In genomic region chr16:85350146-85350728, GRCh38 we compare ENCODE assay signal across 11 cellular contexts.
DNase-seq lines count a peak whose midpoint lies in the region; ATAC-seq, FAIRE-seq and TF ChIP-seq lines count a peak whose summit lies in the region.
"Had no signal": no experiment of that assay in that cellular context is flagged by ENCODE, and none has a peak within 500 bp of the region (broad histone marks: within the 10 kb centered on the region; RNA-seq: fewer than 3 reads in every experiment).

No MANE protein-coding gene starts in this region.

- DNase-seq in NCI-H1092 treated with DMSO at 0.1 percent for 48 hours (lab: John Stamatoyannopoulos, UW) = peak; percentile 64
- DNase-seq in NCI-H1092 (lab: John Stamatoyannopoulos, UW) = no peak
- DNase-seq in WTC11 (ENCODE audit: low spot score) = no peak
- DNase-seq in keratinocyte (ENCODE audit: low read depth, low spot score) = no peak
- no peak for DNase-seq in testis
- no peak for DNase-seq in NCI-H82 (lab: John Stamatoyannopoulos, UW)
- DNase-seq in mucosa of descending colon = no peak
- DNase-seq: activated effector memory CD4-positive, alpha-beta T cell treated with anti-CD3 and anti-CD28 coated beads, Interleukin-2, amount 50 U/mL, for 16 hours had no signal

- peaks cover 3% of the 10 kb centered on the region for H4K20me1 ChIP-seq in keratinocyte (ENCODE audit: control insufficient read depth, extremely low read depth, insufficient read depth, low read length)

- H3K27ac ChIP-seq in keratinocyte (ENCODE audit: control insufficient read depth, insufficient read depth, low read length) (no peak overlapping the region), testis (peak overlapping the region; percentile 10 to 56)

- intact Hi-C loops in testis (cut with DNase I; ENCODE audit: low total_unique reads) = no loop called here
- intact Hi-C loops in mucosa of descending colon (cut with DNase I, micrococcal nuclease) = no loop called here

- H3K79me2 ChIP-seq in keratinocyte (ENCODE audit: control insufficient read depth, insufficient read depth, low read length) = no peaks in the 10 kb centered on the region

- no peak overlapping the region for H3K4me3 Mint-ChIP-seq in WTC11

- no peak overlapping the region for H3K9ac ChIP-seq in keratinocyte (ENCODE audit: control insufficient read depth, extremely low read depth, insufficient read depth, low read length)

- H3K9me1 ChIP-seq in keratinocyte (ENCODE audit: control insufficient read depth, extremely low read depth, insufficient read depth, low read length) = no peaks in the 10 kb centered on the region

- H3K4me3 ChIP-seq in keratinocyte (ENCODE audit: control insufficient read depth in 2 of 3, extremely low read depth in 1 of 3, insufficient read depth in 2 of 3, low read depth in 1 of 3, low read length in 3 of 3) (no peak overlapping the region), testis (no peak overlapping the region), mucosa of descending colon (no peak overlapping the region)

- no peak for TF ChIP-seq CTCF in WTC11 (IDR thresholded peaks at IDR 0.05)
- no peak for TF ChIP-seq CTCF in keratinocyte (optimal IDR thresholded peaks at IDR 0.05 in 1 of 3, IDR thresholded peaks at IDR 0.05 in 1 of 3, conservative IDR thresholded peaks at IDR 0.05 in 1 of 3; ENCODE audit: extremely low read depth in 1 of 3, insufficient read depth in 2 of 3, low read length in 3 of 3)
- TF ChIP-seq CTCF in testis (IDR thresholded peaks at IDR 0.05) = no peak
- TF ChIP-seq CTCF in mucosa of descending colon (IDR thresholded peaks at IDR 0.05) = no peak

- no peaks in the 10 kb centered on the region for H3K36me3 ChIP-seq in keratinocyte (ENCODE audit: control insufficient read depth in 2 of 2, extremely low read depth in 1 of 2, insufficient read depth in 2 of 2, low read length in 2 of 2)
- no peaks in the 10 kb centered on the region for H3K36me3 ChIP-seq in testis (ENCODE audit: low read depth, missing control alignments)
- no peaks in the 10 kb centered on the region for H3K36me3 ChIP-seq in mucosa of descending colon (ENCODE audit: low read depth)

- H3K4me2 ChIP-seq in keratinocyte (ENCODE audit: control insufficient read depth, extremely low read depth, insufficient read depth, low read depth, low read length) = no peak overlapping the region

- dilution Hi-C loops in keratinocyte (cut with MboI; ENCODE audit: extremely low pct_ligation_motif_present, low sequenced_read_pairs) = no loop called here

- POLR2A ChIA-PET in WTC11 (lab: Charles Lee) = no interaction called here

- H2AFZ ChIP-seq in keratinocyte (ENCODE audit: control insufficient read depth, low read length) = no peak overlapping the region

- H3K4me1 Mint-ChIP-seq in WTC11 = peaks cover 23% of the 10 kb centered on the region

- peaks cover 19% of the 10 kb centered on the region for H3K27me3 ChIP-seq in keratinocyte (ENCODE audit: control insufficient read depth, extremely low read depth, insufficient read depth, low read length)
- H3K27me3 ChIP-seq in testis = no peaks in the 10 kb centered on the region

- peaks cover 3% of the 10 kb centered on the region for H3K9me3 ChIP-seq in keratinocyte (ENCODE audit: control insufficient read depth, low read depth, low read length)
- no peaks in the 10 kb centered on the region for H3K9me3 ChIP-seq in testis
- H3K9me3 ChIP-seq in mucosa of descending colon = no peaks in the 10 kb centered on the region

- peaks cover 13% of the 10 kb centered on the region for H3K36me3 Mint-ChIP-seq in WTC11

- 73 to 83% methylated on average over 8 to 10 of the region's 10 CpGs for WGBS in testis, 2 donors

- H3K27ac Mint-ChIP-seq in WTC11 = 0 out of 2 replicates have a peak overlapping the region, but pooled peaks have one; percentile 50

- TF ChIP-seq POLR2A in testis (IDR thresholded peaks at IDR 0.05) = no peak

- CTCF ChIA-PET in WTC11 (lab: Charles Lee) = interaction anchor here (0.8 to 5.2 kb wide), 9 partner anchors 9 to 266 kb away, joined by 3 to 51 read pairs (median 4); no protein-coding TSS in a partner anchor

- peaks cover 34% of the 10 kb centered on the region for H3K4me1 ChIP-seq in keratinocyte (ENCODE audit: control insufficient read depth, extremely low read depth, insufficient read depth, low read length)
- peaks cover 56% of the 10 kb centered on the region for H3K4me1 ChIP-seq in testis
- peaks cover 12% of the 10 kb centered on the region for H3K4me1 ChIP-seq in mucosa of descending colon (ENCODE audit: low read depth)

- H3K27me3 Mint-ChIP-seq in WTC11 (ENCODE audit: low read depth) = no peaks in the 10 kb centered on the region; the same call in 1 of the 2 replicates

- FAIRE-seq in keratinocyte (lab: Jason Lieb, UNC) = peak; percentile 34
- FAIRE-seq: A204.1, astrocyte had no signal

- ATAC-seq in WTC11 (no peak), GM18502 (IDR thresholded peaks at IDR 0.05; ENCODE audit: poor library complexity, unreplicated experiment) (no peak), mucosa of descending colon (no peak)

- H3K9me3 Mint-ChIP-seq in WTC11 = peaks cover 17% of the 10 kb centered on the region

TF ChIP-seq in WTC11, 78 proteins besides CTCF, POLR2A, EP300 and RAD21 (continues in another document):
- TF ChIP-seq ZNF317 (CRISPR knock-in tag; IDR thresholded peaks at IDR 0.05; ENCODE audit: borderline replicate concordance, low read depth) = no peak
- no peak for TF ChIP-seq PREB (CRISPR knock-in tag; IDR thresholded peaks at IDR 0.05; ENCODE audit: borderline replicate concordance)
- TF ChIP-seq, protein P1, sequence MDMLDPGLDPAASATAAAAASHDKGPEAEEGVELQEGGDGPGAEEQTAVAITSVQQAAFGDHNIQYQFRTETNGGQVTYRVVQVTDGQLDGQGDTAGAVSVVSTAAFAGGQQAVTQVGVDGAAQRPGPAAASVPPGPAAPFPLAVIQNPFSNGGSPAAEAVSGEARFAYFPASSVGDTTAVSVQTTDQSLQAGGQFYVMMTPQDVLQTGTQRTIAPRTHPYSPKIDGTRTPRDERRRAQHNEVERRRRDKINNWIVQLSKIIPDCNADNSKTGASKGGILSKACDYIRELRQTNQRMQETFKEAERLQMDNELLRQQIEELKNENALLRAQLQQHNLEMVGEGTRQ (CRISPR knock-in tag; IDR thresholded peaks at IDR 0.05) = no peak
- no peak for TF ChIP-seq NFATC4 (CRISPR knock-in tag; IDR thresholded peaks at IDR 0.05)
- TF ChIP-seq, protein P2, sequence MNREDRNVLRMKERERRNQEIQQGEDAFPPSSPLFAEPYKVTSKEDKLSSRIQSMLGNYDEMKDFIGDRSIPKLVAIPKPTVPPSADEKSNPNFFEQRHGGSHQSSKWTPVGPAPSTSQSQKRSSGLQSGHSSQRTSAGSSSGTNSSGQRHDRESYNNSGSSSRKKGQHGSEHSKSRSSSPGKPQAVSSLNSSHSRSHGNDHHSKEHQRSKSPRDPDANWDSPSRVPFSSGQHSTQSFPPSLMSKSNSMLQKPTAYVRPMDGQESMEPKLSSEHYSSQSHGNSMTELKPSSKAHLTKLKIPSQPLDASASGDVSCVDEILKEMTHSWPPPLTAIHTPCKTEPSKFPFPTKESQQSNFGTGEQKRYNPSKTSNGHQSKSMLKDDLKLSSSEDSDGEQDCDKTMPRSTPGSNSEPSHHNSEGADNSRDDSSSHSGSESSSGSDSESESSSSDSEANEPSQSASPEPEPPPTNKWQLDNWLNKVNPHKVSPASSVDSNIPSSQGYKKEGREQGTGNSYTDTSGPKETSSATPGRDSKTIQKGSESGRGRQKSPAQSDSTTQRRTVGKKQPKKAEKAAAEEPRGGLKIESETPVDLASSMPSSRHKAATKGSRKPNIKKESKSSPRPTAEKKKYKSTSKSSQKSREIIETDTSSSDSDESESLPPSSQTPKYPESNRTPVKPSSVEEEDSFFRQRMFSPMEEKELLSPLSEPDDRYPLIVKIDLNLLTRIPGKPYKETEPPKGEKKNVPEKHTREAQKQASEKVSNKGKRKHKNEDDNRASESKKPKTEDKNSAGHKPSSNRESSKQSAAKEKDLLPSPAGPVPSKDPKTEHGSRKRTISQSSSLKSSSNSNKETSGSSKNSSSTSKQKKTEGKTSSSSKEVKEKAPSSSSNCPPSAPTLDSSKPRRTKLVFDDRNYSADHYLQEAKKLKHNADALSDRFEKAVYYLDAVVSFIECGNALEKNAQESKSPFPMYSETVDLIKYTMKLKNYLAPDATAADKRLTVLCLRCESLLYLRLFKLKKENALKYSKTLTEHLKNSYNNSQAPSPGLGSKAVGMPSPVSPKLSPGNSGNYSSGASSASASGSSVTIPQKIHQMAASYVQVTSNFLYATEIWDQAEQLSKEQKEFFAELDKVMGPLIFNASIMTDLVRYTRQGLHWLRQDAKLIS (CRISPR knock-in tag; IDR thresholded peaks at IDR 0.05; ENCODE audit: borderline replicate concordance) = no peak
- TF ChIP-seq ATF3 (CRISPR knock-in tag; conservative IDR thresholded peaks at IDR 0.05) = no peak
